Comparison of ENCODE assay signal across 8 cellular contexts in the genomic region with DNA sequence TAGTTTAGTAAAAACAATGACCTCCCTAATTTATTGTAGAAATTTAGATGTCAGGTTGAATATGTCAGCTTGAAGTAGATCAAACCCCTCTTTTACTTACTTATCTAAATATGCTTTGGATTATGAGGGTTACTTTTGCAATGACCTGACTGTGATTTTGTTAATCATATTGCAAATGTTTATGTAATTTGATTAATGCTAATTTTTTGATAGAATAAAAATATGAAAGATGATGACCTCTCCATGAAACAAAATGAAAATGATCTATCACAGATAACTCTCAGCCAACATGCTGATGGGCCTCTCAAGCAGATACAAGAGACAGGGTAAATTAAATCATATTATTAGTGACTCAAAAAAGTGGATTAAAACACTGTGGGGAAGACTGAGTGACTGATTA.
"Had no signal": no experiment of that assay in that cellular context is flagged by ENCODE, and none has a peak within 500 bp of the region (broad histone marks: within the 10 kb centered on the region; RNA-seq: fewer than 3 reads in every experiment).

No MANE protein-coding gene starts in this region.

- H3K4me3 ChIP-seq: GM12878 had no signal

- FAIRE-seq: G401.6, GM12878, GM12891, GM12892, GM18507, GM19239 had no signal

- ATAC-seq: GM12878 had no signal

- DNase-seq: GDM1, GF-D8 had no signal
